ENCODE assay signal across 1 cellular context in the genomic region with DNA sequence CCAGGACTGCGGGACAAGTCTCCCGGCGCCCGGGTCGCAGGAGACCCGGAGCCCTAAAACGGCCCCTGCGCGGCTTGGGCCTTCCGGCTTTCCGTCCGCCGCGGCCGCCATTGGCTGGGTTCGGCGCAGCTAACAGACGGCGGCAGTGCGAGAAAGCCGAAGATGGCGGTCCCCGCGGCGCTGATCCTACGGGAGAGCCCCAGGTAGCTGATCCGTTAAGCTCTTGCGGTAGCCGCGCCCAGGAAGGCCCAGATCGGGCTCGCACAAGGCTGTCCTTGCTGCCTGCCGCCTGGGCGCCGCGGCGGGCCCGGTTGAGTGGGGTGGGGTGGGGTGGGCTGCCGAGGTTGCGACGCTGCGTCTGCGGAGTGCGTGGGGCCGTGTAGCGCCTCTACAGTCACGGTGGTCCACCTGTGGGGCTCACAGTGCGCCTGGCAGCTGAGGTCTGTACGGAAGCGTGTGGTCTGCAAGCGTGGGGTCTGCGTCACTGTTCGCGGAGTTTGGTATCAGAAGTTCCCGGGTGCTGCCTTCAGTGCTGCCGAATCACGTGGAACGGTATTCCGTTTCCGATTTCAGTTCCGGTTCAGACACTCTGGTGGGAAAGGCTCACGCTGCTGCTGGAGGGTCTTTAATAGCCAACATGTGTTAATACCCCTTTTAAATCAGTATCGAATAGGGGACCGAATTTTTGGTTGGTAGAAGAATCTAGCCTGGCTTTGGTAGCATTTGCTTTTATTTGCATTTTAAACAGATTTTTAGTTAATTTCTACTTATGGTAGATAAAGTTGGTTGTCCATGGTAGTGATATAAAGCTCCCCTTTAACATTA.
TF ChIP-seq lines count a peak whose summit lies in the region.

Gene COMMD10 (plus strand): TSS at position 135 of the 825 bp plus-strand sequence.

TF ChIP-seq in HepG2, 621 proteins besides CTCF, POLR2A, EP300 and RAD21 (continued from another document and continues in another):
- TF ChIP-seq MED1 (CRISPR knock-in tag; IDR thresholded peaks at IDR 0.05) (peak; percentile 51; the same call in 1 of the 2 replicates), HNF4A (CRISPR knock-in tag; IDR thresholded peaks at IDR 0.05) (no peak; the same call in 1 of the 2 replicates), XBP1 (CRISPR knock-in tag; IDR thresholded peaks at IDR 0.05) (no peak), CBFB (CRISPR knock-in tag; IDR thresholded peaks at IDR 0.05) (no peak), ZNF33A (CRISPR knock-in tag; IDR thresholded peaks at IDR 0.05; ENCODE audit: borderline replicate concordance) (peak; percentile 14; the same call in 1 of the 2 replicates), NFE2 (CRISPR knock-in tag; IDR thresholded peaks at IDR 0.05) (no peak), ZNF101 (CRISPR knock-in tag; IDR thresholded peaks at IDR 0.05; ENCODE audit: borderline replicate concordance, low read depth) (no peak), TGIF2 (CRISPR knock-in tag; IDR thresholded peaks at IDR 0.05) (peak; percentile 42; the same call in 1 of the 2 replicates), SOX13 (IDR thresholded peaks at IDR 0.05) (no peak), SOX13 (CRISPR knock-in tag; conservative IDR thresholded peaks at IDR 0.05 in 1 of 2, IDR thresholded peaks at IDR 0.05 in 1 of 2) (no peak; a peak in 1 of 4 replicates), ZBTB7A (CRISPR knock-in tag; IDR thresholded peaks at IDR 0.05) (peak; percentile 45; the same call in 1 of the 2 replicates), ZNF839 (CRISPR knock-in tag; IDR thresholded peaks at IDR 0.05; ENCODE audit: borderline replicate concordance) (0 out of 2 replicates have a peak, but pooled peaks have one; percentile 72), ZNF75D (CRISPR knock-in tag; IDR thresholded peaks at IDR 0.05; ENCODE audit: borderline replicate concordance) (peak; percentile 60; the same call in 1 of the 2 replicates), HNRNPLL (IDR thresholded peaks at IDR 0.05; ENCODE audit: low read depth, low read length, poor library complexity, severe bottlenecking) (peak; percentile 84), ZNF577 (CRISPR knock-in tag; IDR thresholded peaks at IDR 0.05; ENCODE audit: borderline replicate concordance, low read depth) (no peak), NR1H2 (CRISPR knock-in tag; IDR thresholded peaks at IDR 0.05; ENCODE audit: borderline replicate concordance, low read depth) (no peak), ZNF777 (CRISPR knock-in tag; IDR thresholded peaks at IDR 0.05) (peak; percentile 68; the same call in 1 of the 2 replicates), KMT2A (CRISPR knock-in tag; IDR thresholded peaks at IDR 0.05) (peak; percentile 79), MIER3 (CRISPR knock-in tag; IDR thresholded peaks at IDR 0.05; ENCODE audit: borderline replicate concordance) (peak; percentile 77; the same call in 1 of the 2 replicates), ZNF230 (CRISPR knock-in tag; IDR thresholded peaks at IDR 0.05) (peak; percentile 60; the same call in 1 of the 2 replicates), FOXP4 (CRISPR knock-in tag; IDR thresholded peaks at IDR 0.05) (peak; percentile 36; the same call in 1 of the 2 replicates), AHR (CRISPR knock-in tag; IDR thresholded peaks at IDR 0.05) (0 out of 2 replicates have a peak, but pooled peaks have one; percentile 51), SMARCC2 (IDR thresholded peaks at IDR 0.05) (no peak), ZSCAN30 (CRISPR knock-in tag; IDR thresholded peaks at IDR 0.05) (no peak), ZNF788 (CRISPR knock-in tag; IDR thresholded peaks at IDR 0.05; ENCODE audit: borderline replicate concordance) (peak; percentile 79; the same call in 1 of the 2 replicates), SMARCE1 (IDR thresholded peaks at IDR 0.05; ENCODE audit: borderline replicate concordance) (no peak), ZNF468 (CRISPR knock-in tag; IDR thresholded peaks at IDR 0.05) (no peak), FOSL1 (CRISPR knock-in tag; IDR thresholded peaks at IDR 0.05; ENCODE audit: borderline replicate concordance) (no peak), CHD4 (IDR thresholded peaks at IDR 0.05; ENCODE audit: borderline replicate concordance, low read length) (no peak), RFX1 (IDR thresholded peaks at IDR 0.05) (no peak), MYNN (CRISPR knock-in tag; IDR thresholded peaks at IDR 0.05; ENCODE audit: low read depth) (no peak), MAFF (IDR thresholded peaks at IDR 0.05; ENCODE audit: low read depth, low read length) (no peak), MXD3 (CRISPR knock-in tag; IDR thresholded peaks at IDR 0.05) (peak; percentile 58; the same call in 1 of the 2 replicates), ZNF501 (CRISPR knock-in tag; IDR thresholded peaks at IDR 0.05) (peak; percentile 81), ZNF354B (CRISPR knock-in tag; IDR thresholded peaks at IDR 0.05) (no peak), ZNF576 (CRISPR knock-in tag; IDR thresholded peaks at IDR 0.05) (no peak), HNRNPL (IDR thresholded peaks at IDR 0.05; ENCODE audit: low read depth, low read length) (0 out of 2 replicates have a peak, but pooled peaks have one; percentile 30), ZNF224 (CRISPR knock-in tag; IDR thresholded peaks at IDR 0.05) (peak; percentile 86; the same call in 1 of the 2 replicates), DR1 (CRISPR knock-in tag; IDR thresholded peaks at IDR 0.05) (no peak; the same call in 1 of the 2 replicates), CBX2 (IDR thresholded peaks at IDR 0.05; ENCODE audit: low read depth, low read length) (no peak), CBX2 (CRISPR knock-in tag; IDR thresholded peaks at IDR 0.05; ENCODE audit: low read depth) (no peak), ZSCAN29 (CRISPR knock-in tag; conservative IDR thresholded peaks at IDR 0.05) (peak; percentile 71), REXO4 (CRISPR knock-in tag; IDR thresholded peaks at IDR 0.05; ENCODE audit: borderline replicate concordance) (no peak), ZNF879 (CRISPR knock-in tag; IDR thresholded peaks at IDR 0.05) (peak; percentile 55; the same call in 1 of the 2 replicates), PITX1 (CRISPR knock-in tag; IDR thresholded peaks at IDR 0.05) (peak; percentile 74; the same call in 1 of the 2 replicates), TSC22D2 (CRISPR knock-in tag; IDR thresholded peaks at IDR 0.05; ENCODE audit: borderline replicate concordance) (no peak), GZF1 (CRISPR knock-in tag; IDR thresholded peaks at IDR 0.05) (0 out of 2 replicates have a peak, but pooled peaks have one; percentile 52), PRDM15 (CRISPR knock-in tag; IDR thresholded peaks at IDR 0.05) (no peak; the same call in 1 of the 2 replicates), ZC3H13 (CRISPR knock-in tag; IDR thresholded peaks at IDR 0.05) (peak; percentile 79; the same call in 1 of the 2 replicates), ZNF343 (CRISPR knock-in tag; IDR thresholded peaks at IDR 0.05) (peak; percentile 53; the same call in 1 of the 2 replicates), EZH2 (conservative IDR thresholded peaks at IDR 0.05; ENCODE audit: low read depth, low read length) (no peak), ZNF747 (CRISPR knock-in tag; IDR thresholded peaks at IDR 0.05; ENCODE audit: borderline replicate concordance) (peak; percentile 71; the same call in 1 of the 2 replicates), RBM22 (optimal IDR thresholded peaks at IDR 0.05; ENCODE audit: low read length) (no peak), MTA3 (CRISPR knock-in tag; IDR thresholded peaks at IDR 0.05) (no peak)
- TF ChIP-seq, protein P1, sequence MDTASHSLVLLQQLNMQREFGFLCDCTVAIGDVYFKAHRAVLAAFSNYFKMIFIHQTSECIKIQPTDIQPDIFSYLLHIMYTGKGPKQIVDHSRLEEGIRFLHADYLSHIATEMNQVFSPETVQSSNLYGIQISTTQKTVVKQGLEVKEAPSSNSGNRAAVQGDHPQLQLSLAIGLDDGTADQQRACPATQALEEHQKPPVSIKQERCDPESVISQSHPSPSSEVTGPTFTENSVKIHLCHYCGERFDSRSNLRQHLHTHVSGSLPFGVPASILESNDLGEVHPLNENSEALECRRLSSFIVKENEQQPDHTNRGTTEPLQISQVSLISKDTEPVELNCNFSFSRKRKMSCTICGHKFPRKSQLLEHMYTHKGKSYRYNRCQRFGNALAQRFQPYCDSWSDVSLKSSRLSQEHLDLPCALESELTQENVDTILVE (CRISPR knock-in tag; IDR thresholded peaks at IDR 0.05): no peak
- TF ChIP-seq, protein P2, sequence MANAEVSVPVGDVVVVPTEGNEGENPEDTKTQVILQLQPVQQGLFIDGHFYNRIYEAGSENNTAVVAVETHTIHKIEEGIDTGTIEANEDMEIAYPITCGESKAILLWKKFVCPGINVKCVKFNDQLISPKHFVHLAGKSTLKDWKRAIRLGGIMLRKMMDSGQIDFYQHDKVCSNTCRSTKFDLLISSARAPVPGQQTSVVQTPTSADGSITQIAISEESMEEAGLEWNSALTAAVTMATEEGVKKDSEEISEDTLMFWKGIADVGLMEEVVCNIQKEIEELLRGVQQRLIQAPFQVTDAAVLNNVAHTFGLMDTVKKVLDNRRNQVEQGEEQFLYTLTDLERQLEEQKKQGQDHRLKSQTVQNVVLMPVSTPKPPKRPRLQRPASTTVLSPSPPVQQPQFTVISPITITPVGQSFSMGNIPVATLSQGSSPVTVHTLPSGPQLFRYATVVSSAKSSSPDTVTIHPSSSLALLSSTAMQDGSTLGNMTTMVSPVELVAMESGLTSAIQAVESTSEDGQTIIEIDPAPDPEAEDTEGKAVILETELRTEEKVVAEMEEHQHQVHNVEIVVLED (CRISPR knock-in tag; IDR thresholded peaks at IDR 0.05; ENCODE audit: borderline replicate concordance): peak; percentile 82
- TF ChIP-seq, protein P3, sequence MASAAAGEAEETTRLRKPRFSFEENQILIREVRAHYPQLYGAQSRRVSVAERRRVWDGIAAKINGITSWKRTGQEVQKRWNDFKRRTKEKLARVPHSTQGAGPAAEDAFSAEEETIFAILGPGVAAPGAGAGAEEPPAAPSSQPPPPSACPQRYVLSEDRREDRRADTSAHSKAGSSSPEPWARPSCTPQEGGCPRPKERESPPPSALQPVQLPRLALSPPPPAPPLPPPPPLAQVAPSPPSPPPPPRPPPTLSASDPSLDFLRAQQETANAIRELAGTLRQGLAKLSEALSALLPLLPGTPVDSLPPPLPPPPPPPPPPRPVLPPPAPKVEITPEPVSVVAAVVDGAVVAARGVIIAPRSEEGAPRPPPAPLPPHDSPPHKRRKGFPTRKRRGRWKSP (CRISPR knock-in tag; IDR thresholded peaks at IDR 0.05): 0 out of 2 replicates have a peak, but pooled peaks have one; percentile 56
- TF ChIP-seq, protein P4, sequence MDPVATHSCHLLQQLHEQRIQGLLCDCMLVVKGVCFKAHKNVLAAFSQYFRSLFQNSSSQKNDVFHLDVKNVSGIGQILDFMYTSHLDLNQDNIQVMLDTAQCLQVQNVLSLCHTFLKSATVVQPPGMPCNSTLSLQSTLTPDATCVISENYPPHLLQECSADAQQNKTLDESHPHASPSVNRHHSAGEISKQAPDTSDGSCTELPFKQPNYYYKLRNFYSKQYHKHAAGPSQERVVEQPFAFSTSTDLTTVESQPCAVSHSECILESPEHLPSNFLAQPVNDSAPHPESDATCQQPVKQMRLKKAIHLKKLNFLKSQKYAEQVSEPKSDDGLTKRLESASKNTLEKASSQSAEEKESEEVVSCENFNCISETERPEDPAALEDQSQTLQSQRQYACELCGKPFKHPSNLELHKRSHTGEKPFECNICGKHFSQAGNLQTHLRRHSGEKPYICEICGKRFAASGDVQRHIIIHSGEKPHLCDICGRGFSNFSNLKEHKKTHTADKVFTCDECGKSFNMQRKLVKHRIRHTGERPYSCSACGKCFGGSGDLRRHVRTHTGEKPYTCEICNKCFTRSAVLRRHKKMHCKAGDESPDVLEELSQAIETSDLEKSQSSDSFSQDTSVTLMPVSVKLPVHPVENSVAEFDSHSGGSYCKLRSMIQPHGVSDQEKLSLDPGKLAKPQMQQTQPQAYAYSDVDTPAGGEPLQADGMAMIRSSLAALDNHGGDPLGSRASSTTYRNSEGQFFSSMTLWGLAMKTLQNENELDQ (CRISPR knock-in tag; IDR thresholded peaks at IDR 0.05; ENCODE audit: borderline replicate concordance): no peak
